Comparison of ENCODE assay signal across 20 cellular contexts in the genomic region with DNA sequence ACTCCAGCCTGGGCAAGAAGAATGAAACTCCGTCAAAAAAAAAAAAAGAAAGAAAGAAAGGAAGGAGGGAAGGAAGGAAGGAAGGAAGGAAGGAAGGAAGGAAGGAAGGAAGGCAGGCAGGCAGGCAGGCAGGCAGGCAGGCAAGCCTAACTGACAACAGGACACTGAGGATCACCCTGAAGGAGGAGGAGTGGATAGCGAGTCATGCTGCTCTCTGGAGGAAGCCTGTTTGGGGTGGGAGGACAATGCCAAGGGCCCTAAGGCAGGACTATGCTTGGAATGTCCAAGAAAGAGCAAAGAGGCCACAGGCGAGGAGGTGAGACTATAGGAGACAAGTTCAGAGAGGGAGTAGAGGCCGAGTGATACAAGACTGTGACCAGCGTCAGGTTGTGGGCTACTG.
DNase-seq lines count a peak whose midpoint lies in the region; ATAC-seq and TF ChIP-seq lines count a peak whose summit lies in the region.
"Had no signal": no experiment of that assay in that cellular context is flagged by ENCODE, and none has a peak within 500 bp of the region (broad histone marks: within the 10 kb centered on the region; RNA-seq: fewer than 3 reads in every experiment).

No MANE protein-coding gene starts in this region.

- H3K4me1 Mint-ChIP-seq in HFFc6 (ENCODE audit: low read depth), result peaks cover 14% of the 10 kb centered on the region
- H3K4me1 Mint-ChIP-seq in neural progenitor cell, result peaks cover 26% of the 10 kb centered on the region
- no peaks in the 10 kb centered on the region for H3K4me1 Mint-ChIP-seq in stimulated activated naive CD8-positive, alpha-beta T cell treated with anti-CD3 and anti-CD28 coated beads, Interleukin-15, amount 100 ng/mL, for 72 hours
- H3K4me1 Mint-ChIP-seq: activated CD4-positive, alpha-beta T cell treated with anti-CD3 and anti-CD28 coated beads, Interleukin-2, amount 10 ng/mL, durations not matched to agents 7 days and 5 days; activated naive CD8-positive, alpha-beta T cell treated with anti-CD3 and anti-CD28 coated beads, Interleukin-2, amount 10 ng/mL, durations not matched to agents 7 days and 5 days; T-helper 17 cell had no signal

- peaks cover 13% of the 10 kb centered on the region for H3K36me3 Mint-ChIP-seq in HFFc6 (ENCODE audit: low read depth)
- H3K36me3 Mint-ChIP-seq in neural progenitor cell, result peaks cover 4% of the 10 kb centered on the region
- H3K36me3 Mint-ChIP-seq: activated naive CD8-positive, alpha-beta T cell treated with anti-CD3 and anti-CD28 coated beads, Interleukin-2, amount 10 ng/mL, durations not matched to agents 7 days and 5 days had no signal

- H3K9me3 Mint-ChIP-seq in HFFc6 (peaks cover 22% of the 10 kb centered on the region), neural progenitor cell (peaks cover 28% of the 10 kb centered on the region)
- H3K9me3 Mint-ChIP-seq in stimulated activated naive CD8-positive, alpha-beta T cell treated with anti-CD3 and anti-CD28 coated beads, Interleukin-15, amount 100 ng/mL, for 72 hours, result peaks cover 4 to 26% of the 10 kb centered on the region in 2 donors

- H3K4me3 ChIP-seq in neural progenitor cell, result no peak overlapping the region
- H3K4me3 ChIP-seq: SJCRH30, tibial nerve had no signal

- H3K36me3 ChIP-seq in neural progenitor cell, result no peaks in the 10 kb centered on the region
- H3K36me3 ChIP-seq: SJCRH30, tibial nerve had no signal

- no peaks in the 10 kb centered on the region for H4K20me1 ChIP-seq in neural progenitor cell (ENCODE audit: low read depth)

- peak; percentile 77 for DNase-seq in EL
- DNase-seq in HFFc6, result peak; percentile 43
- DNase-seq in amniotic epithelial cell (ENCODE audit: low read depth), result peak; percentile 24
- peak; percentile 76 for DNase-seq in islet precursor cell
- no peak for DNase-seq in neural progenitor cell (ENCODE audit: low spot score)
- no peak for DNase-seq in stimulated activated naive CD8-positive, alpha-beta T cell treated with anti-CD3 and anti-CD28 coated beads, Interleukin-15, amount 100 ng/mL, for 72 hours
- no peak for DNase-seq in NCI-H2029 treated with DMSO at 0.1 percent for 48 hours (lab: John Stamatoyannopoulos, UW)
- DNase-seq: activated CD4-positive, alpha-beta T cell treated with anti-CD3 and anti-CD28 coated beads, Interleukin-2, amount 10 ng/mL, durations not matched to agents 7 days and 5 days; activated naive CD8-positive, alpha-beta T cell treated with anti-CD3 and anti-CD28 coated beads, Interleukin-2, amount 10 ng/mL, durations not matched to agents 7 days and 5 days; DMS53; NCI-H1694; NCI-H748 treated with DMSO at 0.1 percent for 48 hours; retina; SJCRH30; stimulated activated CD4-positive, alpha-beta T cell treated with anti-CD3 and anti-CD28 coated beads, Interleukin-4, amount 100 ng/mL, for 24 hours; stimulated activated naive CD8-positive, alpha-beta T cell treated with anti-CD3 and anti-CD28 coated beads, Interleukin-15, Interleukin-2, amounts not matched to agents 100 U/mL and 50 U/mL, for 24 hours; T-helper 17 cell had no signal

- H3K9ac ChIP-seq in neural progenitor cell, result no peak overlapping the region

- no peaks in the 10 kb centered on the region for H3K79me2 ChIP-seq in neural progenitor cell (ENCODE audit: low read depth)

- H3F3A ChIP-seq in neural progenitor cell (ENCODE audit: low read depth), result peaks cover 12% of the 10 kb centered on the region

- H3K27ac ChIP-seq in neural progenitor cell, result no peak overlapping the region
- H3K27ac ChIP-seq: SJCRH30, tibial nerve, VCaP had no signal

- peaks cover 5% of the 10 kb centered on the region for H3K27me3 Mint-ChIP-seq in HFFc6 (ENCODE audit: insufficient read depth)
- H3K27me3 Mint-ChIP-seq in neural progenitor cell (ENCODE audit: insufficient read depth, low read depth), result peaks cover 4% of the 10 kb centered on the region
- H3K27me3 Mint-ChIP-seq in stimulated activated naive CD8-positive, alpha-beta T cell treated with anti-CD3 and anti-CD28 coated beads, Interleukin-15, amount 100 ng/mL, for 72 hours, result peaks cover 20% of the 10 kb centered on the region
- H3K27me3 Mint-ChIP-seq: activated CD4-positive, alpha-beta T cell treated with anti-CD3 and anti-CD28 coated beads, Interleukin-2, amount 10 ng/mL, durations not matched to agents 7 days and 5 days; T-helper 17 cell had no signal

- no peak overlapping the region; the same call in 1 of the 2 replicates for H3K4me3 Mint-ChIP-seq in HFFc6
- H3K4me3 Mint-ChIP-seq in neural progenitor cell, result no peak overlapping the region
- H3K4me3 Mint-ChIP-seq in stimulated activated naive CD8-positive, alpha-beta T cell treated with anti-CD3 and anti-CD28 coated beads, Interleukin-15, amount 100 ng/mL, for 72 hours, result no peak overlapping the region
- H3K4me3 Mint-ChIP-seq: activated CD4-positive, alpha-beta T cell treated with anti-CD3 and anti-CD28 coated beads, Interleukin-2, amount 10 ng/mL, durations not matched to agents 7 days and 5 days; activated naive CD8-positive, alpha-beta T cell treated with anti-CD3 and anti-CD28 coated beads, Interleukin-2, amount 10 ng/mL, durations not matched to agents 7 days and 5 days; T-helper 17 cell had no signal

- H3K27me3 ChIP-seq in neural progenitor cell, result no peaks in the 10 kb centered on the region
- H3K27me3 ChIP-seq: SJCRH30, tibial nerve had no signal

- no peak overlapping the region for H2AFZ ChIP-seq in neural progenitor cell (replicated peaks)

- H3K9me3 ChIP-seq in neural progenitor cell (ENCODE audit: low read depth), result peaks cover 3% of the 10 kb centered on the region

- H3K27ac Mint-ChIP-seq in HFFc6 (peak overlapping the region; percentile 29; the same call in 1 of the 2 replicates), neural progenitor cell (no peak overlapping the region)
- no peak overlapping the region for H3K27ac Mint-ChIP-seq in stimulated activated naive CD8-positive, alpha-beta T cell treated with anti-CD3 and anti-CD28 coated beads, Interleukin-15, amount 100 ng/mL, for 72 hours
- H3K27ac Mint-ChIP-seq: activated CD4-positive, alpha-beta T cell treated with anti-CD3 and anti-CD28 coated beads, Interleukin-2, amount 10 ng/mL, durations not matched to agents 7 days and 5 days; activated naive CD8-positive, alpha-beta T cell treated with anti-CD3 and anti-CD28 coated beads, Interleukin-2, amount 10 ng/mL, durations not matched to agents 7 days and 5 days; T-helper 17 cell had no signal

- ATAC-seq in HG03439 (IDR thresholded peaks at IDR 0.05; ENCODE audit: unreplicated experiment), result no peak
- no peak for ATAC-seq in stimulated activated naive CD8-positive, alpha-beta T cell treated with anti-CD3 and anti-CD28 coated beads, Interleukin-15, amount 100 ng/mL, for 72 hours
- ATAC-seq: stimulated activated naive CD8-positive, alpha-beta T cell treated with anti-CD3 and anti-CD28 coated beads, Interleukin-15, Interleukin-2, amounts not matched to agents 100 U/mL and 50 U/mL, for 24 hours; T-helper 17 cell had no signal

- no peak for TF ChIP-seq CTCF in HFFc6 (IDR thresholded peaks at IDR 0.05)
- no peak for TF ChIP-seq CTCF in neural progenitor cell (IDR thresholded peaks at IDR 0.05)

- H3K4me2 ChIP-seq in neural progenitor cell, result no peak overlapping the region

- H3K4me1 ChIP-seq in neural progenitor cell, result peaks cover 14% of the 10 kb centered on the region
- H3K4me1 ChIP-seq: tibial nerve had no signal

Comparison
In these comparisons a context has a peak if more than half of its experiments do, and no peak if none do; other contexts are left out.
1. DNase-seq: peak in EL (single experiment), HFFc6 (single experiment), amniotic epithelial cell (single experiment) and islet precursor cell (single experiment); none in neural progenitor cell (single experiment), stimulated activated naive CD8-positive, alpha-beta T cell treated with anti-CD3 and anti-CD28 coated beads, Interleukin-15, amount 100 ng/mL, for 72 hours (0 of 2) and NCI-H2029 treated with DMSO at 0.1 percent for 48 hours (single experiment).